11 cellular contexts compared by ENCODE assay signal in genomic region chr1:119635801-119636390, GRCh38. TPM values are rescaled to one million over a fixed set of nuclear protein-coding genes. Genes with fewer than 3 reads are reported as not detected.
A peak's percentile ranks its signal among the peaks of the same experiment; 100 is the strongest.
DNase-seq lines count a peak whose midpoint lies in the region; ATAC-seq, FAIRE-seq and TF ChIP-seq lines count a peak whose summit lies in the region.
"Had no signal": no experiment of that assay in that cellular context is flagged by ENCODE, and none has a peak within 500 bp of the region (broad histone marks: within the 10 kb centered on the region; RNA-seq: fewer than 3 reads in every experiment).

No MANE protein-coding gene starts in this region.

- H3K27me3 Mint-ChIP-seq in activated naive CD8-positive, alpha-beta T cell treated with anti-CD3 and anti-CD28 coated beads, Interleukin-2, amount 50 U/mL, for 24 hours, result peaks cover 34% of the 10 kb centered on the region
- peaks cover under 1% of the 10 kb centered on the region for H3K27me3 Mint-ChIP-seq in glutamatergic neuron (ENCODE audit: unreplicated experiment)

- no peaks in the 10 kb centered on the region for H3K36me3 Mint-ChIP-seq in activated naive CD8-positive, alpha-beta T cell treated with anti-CD3 and anti-CD28 coated beads, Interleukin-2, amount 50 U/mL, for 24 hours (ENCODE audit: low read depth)
- H3K36me3 Mint-ChIP-seq in glutamatergic neuron (ENCODE audit: unreplicated experiment), result no peaks in the 10 kb centered on the region

- H3K4me3 Mint-ChIP-seq in activated naive CD8-positive, alpha-beta T cell treated with anti-CD3 and anti-CD28 coated beads, Interleukin-2, amount 50 U/mL, for 24 hours, result no peak overlapping the region
- H3K4me3 Mint-ChIP-seq in glutamatergic neuron (ENCODE audit: unreplicated experiment), result no peak overlapping the region

- DNase-seq in GM19239 (ENCODE audit: insufficient read length, low spot score) (no peak), adipocyte (ENCODE audit: low read depth) (no peak), renal cortical epithelial cell (ENCODE audit: low read depth) (peak; percentile 39), cerebellum (ENCODE audit: low spot score) (no peak), glutamatergic neuron (no peak)
- no peak for DNase-seq in activated naive CD8-positive, alpha-beta T cell treated with anti-CD3 and anti-CD28 coated beads, Interleukin-2, amount 50 U/mL, for 24 hours
- DNase-seq: activated naive CD4-positive, alpha-beta T cell; NCI-H226; SIG-M5 had no signal

- TF ChIP-seq CTCF in glutamatergic neuron (IDR thresholded peaks at IDR 0.05; ENCODE audit: partially characterized antibody, unreplicated experiment), result no peak

- peaks cover 47% of the 10 kb centered on the region for H3K4me1 ChIP-seq in adipocyte (ENCODE audit: control insufficient read depth, insufficient read depth, low read length)

- peak overlapping the region; percentile 33 for H3K9ac ChIP-seq in adipocyte (ENCODE audit: low read length)

- no peaks in the 10 kb centered on the region for H3K27me3 ChIP-seq in adipocyte (replicated peaks; ENCODE audit: control insufficient read depth, insufficient read depth, low read length)

- H3K36me3 ChIP-seq in adipocyte (ENCODE audit: control insufficient read depth, insufficient read depth, low read length, severe bottlenecking), result peaks cover 11% of the 10 kb centered on the region

- H3K9me3 ChIP-seq in adipocyte (ENCODE audit: control insufficient read depth, low read length), result no peaks in the 10 kb centered on the region

- H3K4me1 Mint-ChIP-seq in activated naive CD8-positive, alpha-beta T cell treated with anti-CD3 and anti-CD28 coated beads, Interleukin-2, amount 50 U/mL, for 24 hours, result no peaks in the 10 kb centered on the region
- H3K4me1 Mint-ChIP-seq in glutamatergic neuron (ENCODE audit: low read depth, unreplicated experiment), result peaks cover 35% of the 10 kb centered on the region

- H3K9me3 Mint-ChIP-seq in activated naive CD8-positive, alpha-beta T cell treated with anti-CD3 and anti-CD28 coated beads, Interleukin-2, amount 50 U/mL, for 24 hours, result no peaks in the 10 kb centered on the region
- no peaks in the 10 kb centered on the region for H3K9me3 Mint-ChIP-seq in glutamatergic neuron (ENCODE audit: unreplicated experiment)

- no peak overlapping the region for H3K27ac Mint-ChIP-seq in activated naive CD8-positive, alpha-beta T cell treated with anti-CD3 and anti-CD28 coated beads, Interleukin-2, amount 50 U/mL, for 24 hours
- no peak overlapping the region for H3K27ac Mint-ChIP-seq in glutamatergic neuron (ENCODE audit: unreplicated experiment)

- no peak overlapping the region for H3K4me3 ChIP-seq in adipocyte (ENCODE audit: low read length)

- peak; percentile 88 for ATAC-seq in HG02852 (IDR thresholded peaks at IDR 0.05; ENCODE audit: unreplicated experiment)
- no peak for ATAC-seq in activated naive CD8-positive, alpha-beta T cell treated with anti-CD3 and anti-CD28 coated beads, Interleukin-2, amount 50 U/mL, for 24 hours

- peak; percentile 83 for FAIRE-seq in GM19239 (lab: Jason Lieb, UNC)
- FAIRE-seq: D721Med had no signal

RNA-seq across cellular contexts. Expression of gene ZNF697, which starts 12.2 kb away (rescaled TPM):
- 6.4 and 15.0 TPM in 2 replicates for total RNA-seq in renal cortical epithelial cell
- 28.3 TPM for total RNA-seq in cerebellum
- 41.9 TPM for total RNA-seq in glutamatergic neuron (ENCODE audit: unreplicated experiment)
